30 cellular contexts compared by ENCODE assay signal in genomic region chr19:46381346-46381745, GRCh38. TPM values are rescaled to one million over a fixed set of nuclear protein-coding genes. Genes with fewer than 3 reads are reported as not detected.
"Had no signal": no experiment of that assay in that cellular context is flagged by ENCODE, and none has a peak within 500 bp of the region (broad histone marks: within the 10 kb centered on the region; RNA-seq: fewer than 3 reads in every experiment).

No MANE protein-coding gene starts in this region.

- FAIRE-seq: bronchial epithelial cell, colon, endometrium, frontal cortex, small intestine had no signal

- H3K27ac Mint-ChIP-seq: activated CD4-positive, alpha-beta memory T cell treated with anti-CD3 and anti-CD28 coated beads, Interleukin-2, amount 10 ng/mL, durations not matched to agents 7 days and 5 days; activated CD4-positive, alpha-beta T cell treated with anti-CD3 and anti-CD28 coated beads, Interleukin-2, amount 10 ng/mL, durations not matched to agents 7 days and 5 days; activated naive CD8-positive, alpha-beta T cell treated with anti-CD3 and anti-CD28 coated beads for 36 hours; activated T-cell treated with anti-CD3 and anti-CD28 coated beads, Interleukin-2, amount 50 U/mL, for 24 hours; mesothelial cell of epicardium; progenitor cell of endocrine pancreas; stimulated activated naive CD8-positive, alpha-beta T cell treated with anti-CD3 and anti-CD28 coated beads, Interleukin-15, Interleukin-2, amounts not matched to agents 100 ng/mL and 50 ng/mL, for 24 hours had no signal

- H3K27ac ChIP-seq: epithelial cell of prostate, ovary had no signal

- H3K4me1 Mint-ChIP-seq: activated CD4-positive, alpha-beta memory T cell treated with anti-CD3 and anti-CD28 coated beads, Interleukin-2, amount 10 ng/mL, durations not matched to agents 7 days and 5 days; activated CD4-positive, alpha-beta T cell treated with anti-CD3 and anti-CD28 coated beads, Interleukin-2, amount 10 ng/mL, durations not matched to agents 7 days and 5 days; activated naive CD8-positive, alpha-beta T cell treated with anti-CD3 and anti-CD28 coated beads for 36 hours had no signal

- H3K9me3 Mint-ChIP-seq: activated CD4-positive, alpha-beta memory T cell treated with anti-CD3 and anti-CD28 coated beads, Interleukin-2, amount 10 ng/mL, durations not matched to agents 7 days and 5 days; activated CD4-positive, alpha-beta T cell treated with anti-CD3 and anti-CD28 coated beads, Interleukin-2, amount 10 ng/mL, durations not matched to agents 7 days and 5 days; activated naive CD8-positive, alpha-beta T cell treated with anti-CD3 and anti-CD28 coated beads for 36 hours; activated T-cell treated with anti-CD3 and anti-CD28 coated beads, Interleukin-2, amount 50 U/mL, for 24 hours; naive thymus-derived CD4-positive, alpha-beta T cell; stimulated activated naive CD8-positive, alpha-beta T cell treated with anti-CD3 and anti-CD28 coated beads, Interleukin-15, Interleukin-2, amounts not matched to agents 100 ng/mL and 50 ng/mL, for 24 hours had no signal

- ATAC-seq: naive thymus-derived CD4-positive, alpha-beta T cell; sciatic nerve; SK-N-SH treated with all-trans-retinoic acid at 6 μM for 48 hours had no signal

- H3K27me3 ChIP-seq: ovary, thyroid gland had no signal

- H3K36me3 ChIP-seq: ovary had no signal

- H3K9me3 ChIP-seq: left ventricle myocardium inferior, ovary, thyroid gland had no signal

- H3K4me3 Mint-ChIP-seq: activated CD4-positive, alpha-beta memory T cell treated with anti-CD3 and anti-CD28 coated beads, Interleukin-2, amount 10 ng/mL, durations not matched to agents 7 days and 5 days; activated CD4-positive, alpha-beta T cell treated with anti-CD3 and anti-CD28 coated beads, Interleukin-2, amount 10 ng/mL, durations not matched to agents 7 days and 5 days; activated naive CD8-positive, alpha-beta T cell treated with anti-CD3 and anti-CD28 coated beads for 36 hours; activated T-cell treated with anti-CD3 and anti-CD28 coated beads, Interleukin-2, amount 50 U/mL, for 24 hours; mesothelial cell of epicardium; naive thymus-derived CD4-positive, alpha-beta T cell; stimulated activated naive CD8-positive, alpha-beta T cell treated with anti-CD3 and anti-CD28 coated beads, Interleukin-15, Interleukin-2, amounts not matched to agents 100 ng/mL and 50 ng/mL, for 24 hours had no signal

- H3K27me3 Mint-ChIP-seq: activated CD4-positive, alpha-beta memory T cell treated with anti-CD3 and anti-CD28 coated beads, Interleukin-2, amount 10 ng/mL, durations not matched to agents 7 days and 5 days; activated CD4-positive, alpha-beta T cell treated with anti-CD3 and anti-CD28 coated beads, Interleukin-2, amount 10 ng/mL, durations not matched to agents 7 days and 5 days; activated naive CD8-positive, alpha-beta T cell treated with anti-CD3 and anti-CD28 coated beads for 36 hours; activated T-cell treated with anti-CD3 and anti-CD28 coated beads, Interleukin-2, amount 50 U/mL, for 24 hours; naive thymus-derived CD4-positive, alpha-beta T cell; progenitor cell of endocrine pancreas; stimulated activated naive CD8-positive, alpha-beta T cell treated with anti-CD3 and anti-CD28 coated beads, Interleukin-15, Interleukin-2, amounts not matched to agents 100 ng/mL and 50 ng/mL, for 24 hours had no signal

- DNase-seq: activated CD4-positive, alpha-beta memory T cell treated with anti-CD3 and anti-CD28 coated beads, Interleukin-2, amount 10 ng/mL, durations not matched to agents 7 days and 5 days; activated CD4-positive, alpha-beta T cell treated with anti-CD3 and anti-CD28 coated beads for 1 hour; activated CD4-positive, alpha-beta T cell treated with anti-CD3 and anti-CD28 coated beads, Interleukin-2, amount 10 ng/mL, durations not matched to agents 7 days and 5 days; activated CD8-positive, alpha-beta memory T cell treated with anti-CD3 and anti-CD28 coated beads, Interleukin-2, amount 50 U/mL, for 48 hours; activated gamma-delta T cell treated with Interleukin-2 at 50 U/mL for 16 hours; activated naive CD8-positive, alpha-beta T cell treated with anti-CD3 and anti-CD28 coated beads for 36 hours; amniotic stem cell; effector CD8-positive, alpha-beta T cell; left ventricle myocardium inferior; naive thymus-derived CD4-positive, alpha-beta T cell; small intestine; stimulated activated CD4-positive, alpha-beta T cell treated with anti-CD3 and anti-CD28 coated beads, Interleukin-1b, Interleukin-23, amount 100 ng/mL, for 48 hours; T-helper 2 cell; thyroid gland had no signal

- H3K4me3 ChIP-seq: left ventricle myocardium inferior, ovary, thyroid gland had no signal

RNA-seq across cellular contexts. Expression of gene CCDC8, which starts 32.0 kb away (rescaled TPM):
- total RNA-seq: activated CD4-positive, alpha-beta memory T cell treated with anti-CD3 and anti-CD28 coated beads, Interleukin-2, amount 10 ng/mL, durations not matched to agents 7 days and 5 days; activated CD4-positive, alpha-beta T cell treated with anti-CD3 and anti-CD28 coated beads, Interleukin-2, amount 10 ng/mL, durations not matched to agents 7 days and 5 days; naive thymus-derived CD4-positive, alpha-beta T cell had no signal
- polyA plus RNA-seq: naive thymus-derived CD4-positive, alpha-beta T cell had no signal

RNA-seq across cellular contexts. Expression of gene PNMA8C, which starts 47.4 kb away (rescaled TPM):
- total RNA-seq: activated CD4-positive, alpha-beta memory T cell treated with anti-CD3 and anti-CD28 coated beads, Interleukin-2, amount 10 ng/mL, durations not matched to agents 7 days and 5 days; activated CD4-positive, alpha-beta T cell treated with anti-CD3 and anti-CD28 coated beads, Interleukin-2, amount 10 ng/mL, durations not matched to agents 7 days and 5 days; activated naive CD8-positive, alpha-beta T cell treated with anti-CD3 and anti-CD28 coated beads for 36 hours; bronchial epithelial cell; dermis microvascular lymphatic vessel endothelial cell; left ventricle myocardium inferior; lung microvascular endothelial cell; naive thymus-derived CD4-positive, alpha-beta T cell; renal cortical epithelial cell; sciatic nerve; subcutaneous adipose tissue had no signal
- polyA plus RNA-seq: naive thymus-derived CD4-positive, alpha-beta T cell had no signal
